In genomic region chr6:137496392-137496767, GRCh38 we compare ENCODE assay signal across 19 cellular contexts. TPM values are rescaled to one million over a fixed set of nuclear protein-coding genes. Genes with fewer than 3 reads are reported as not detected.
DNase-seq lines count a peak whose midpoint lies in the region; ATAC-seq and TF ChIP-seq lines count a peak whose summit lies in the region.
"Had no signal": no experiment of that assay in that cellular context is flagged by ENCODE, and none has a peak within 500 bp of the region (broad histone marks: within the 10 kb centered on the region; RNA-seq: fewer than 3 reads in every experiment).

No MANE protein-coding gene starts in this region.

- peak overlapping the region; percentile 13 for H3K4me3 Mint-ChIP-seq in activated T-cell treated with anti-CD3 and anti-CD28 coated beads, Interleukin-2, amount 50 U/mL, for 4 hours

- no peak overlapping the region for H3K9ac ChIP-seq in HUES64 (ENCODE audit: low read depth, low read length)

- H3K27me3 Mint-ChIP-seq in activated T-cell treated with anti-CD3 and anti-CD28 coated beads, Interleukin-2, amount 50 U/mL, for 4 hours (ENCODE audit: low read depth), result peaks cover 81% of the 10 kb centered on the region

- H3K9me3 Mint-ChIP-seq in activated T-cell treated with anti-CD3 and anti-CD28 coated beads, Interleukin-2, amount 50 U/mL, for 4 hours, result no peaks in the 10 kb centered on the region

- no peaks in the 10 kb centered on the region for H3K36me3 Mint-ChIP-seq in activated T-cell treated with anti-CD3 and anti-CD28 coated beads, Interleukin-2, amount 50 U/mL, for 4 hours (ENCODE audit: insufficient read depth)

- H3K4me1 ChIP-seq in HUES64 (ENCODE audit: insufficient read depth, low read length) (peaks cover 37% of the 10 kb centered on the region), gastroesophageal sphincter (peaks cover 0 to 60% (median 24%) of the 10 kb centered on the region in 3 donors)

- peaks cover 40% of the 10 kb centered on the region for H3K4me1 Mint-ChIP-seq in activated T-cell treated with anti-CD3 and anti-CD28 coated beads, Interleukin-2, amount 50 U/mL, for 4 hours (ENCODE audit: low read depth)

- WGBS in HUES64, result under 1% methylated on average over 16 of the region's 16 CpGs
- WGBS in gastroesophageal sphincter (ENCODE audit: low coverage in 1 of 2), 2 donors, result 6 to 13% methylated on average over 8 to 11 of the region's 16 CpGs

- no peak for TF ChIP-seq EP300 in gastroesophageal sphincter (IDR thresholded peaks at IDR 0.05)

- no peaks in the 10 kb centered on the region for H3K9me3 ChIP-seq in HUES64 (ENCODE audit: insufficient read depth, low read depth, low read length)
- H3K9me3 ChIP-seq in gastroesophageal sphincter, result peaks cover 0 to 5% (median 0%) of the 10 kb centered on the region in 3 donors
- H3K9me3 ChIP-seq: mucosa of descending colon had no signal

- TF ChIP-seq POLR2A in gastroesophageal sphincter (IDR thresholded peaks at IDR 0.05), result no peak

- no peak for DNase-seq in activated T-cell treated with anti-CD3 and anti-CD28 coated beads, Interleukin-2, amount 50 U/mL, for 4 hours
- no peak for DNase-seq in activated T-cell treated with anti-CD3 and anti-CD28 coated beads, Interleukin-2, amount 50 U/mL, for 1 hour
- DNase-seq in retina (peak; percentile 59), NCI-H2029 treated with DMSO at 0.1 percent for 48 hours (lab: John Stamatoyannopoulos, UW) (no peak)
- DNase-seq in NK-92 treated with Interleukin-12 subunit alpha and Interleukin-12 subunit beta, amount 100 ng/mL, for 24 hours (lab: John Stamatoyannopoulos, UW), result no peak
- DNase-seq: DMS79 treated with DMSO at 0.1 percent for 48 hours; effector memory CD4-positive, alpha-beta T cell; IMR-90; islet precursor cell; mucosa of descending colon; NCI-H1092; NCI-H226 had no signal

- H3K36me3 ChIP-seq in HUES64 (ENCODE audit: insufficient read depth, low read length) (no peaks in the 10 kb centered on the region), gastroesophageal sphincter (no peaks in the 10 kb centered on the region)

- H3K4me3 ChIP-seq in HUES64 (ENCODE audit: low read length), result peak overlapping the region; percentile 49
- no peak overlapping the region for H3K4me3 ChIP-seq in gastroesophageal sphincter
- H3K4me3 ChIP-seq: GM12878, mucosa of descending colon had no signal

- H3K27ac ChIP-seq in HUES64 (ENCODE audit: low read depth, low read length), result no peak overlapping the region
- no peak overlapping the region for H3K27ac ChIP-seq in gastroesophageal sphincter

- no peak for ATAC-seq in activated T-cell treated with anti-CD3 and anti-CD28 coated beads, Interleukin-2, amount 50 U/mL, for 4 hours
- ATAC-seq in gastroesophageal sphincter (peak; percentile 18), HG03354 (IDR thresholded peaks at IDR 0.05; ENCODE audit: poor library complexity, severe bottlenecking, unreplicated experiment) (no peak)
- ATAC-seq: GM12878 had no signal

- H3K27me3 ChIP-seq in HUES64 (ENCODE audit: insufficient read depth, low read length), result peaks cover 99% of the 10 kb centered on the region
- peaks cover 99% of the 10 kb centered on the region for H3K27me3 ChIP-seq in gastroesophageal sphincter

- TF ChIP-seq CTCF in gastroesophageal sphincter (IDR thresholded peaks at IDR 0.05), result no peak

RNA-seq across cellular contexts. Expression of gene OLIG3, which starts 2.2 kb away (rescaled TPM):
- total RNA-seq in activated T-cell treated with anti-CD3 and anti-CD28 coated beads, Interleukin-2, amount 50 U/mL, for 4 hours, result not detected
- 3.9 TPM for polyA plus RNA-seq in HUES64 (2013, experiment 1 of 2)
- polyA plus RNA-seq in HUES64 (2013, experiment 2 of 2), result 2.3 TPM
- total RNA-seq in gastroesophageal sphincter, result under 1 TPM in 1 of 4 donors, not detected in 3; 0.23 TPM
- total RNA-seq: bronchial epithelial cell, GM12878, IMR-90, mucosa of descending colon, OCI-LY7, posterior vena cava had no signal
- polyA plus RNA-seq: GM12878, IMR-90 had no signal
